Comparison of ENCODE assay signal across 8 cellular contexts in the genomic region with DNA sequence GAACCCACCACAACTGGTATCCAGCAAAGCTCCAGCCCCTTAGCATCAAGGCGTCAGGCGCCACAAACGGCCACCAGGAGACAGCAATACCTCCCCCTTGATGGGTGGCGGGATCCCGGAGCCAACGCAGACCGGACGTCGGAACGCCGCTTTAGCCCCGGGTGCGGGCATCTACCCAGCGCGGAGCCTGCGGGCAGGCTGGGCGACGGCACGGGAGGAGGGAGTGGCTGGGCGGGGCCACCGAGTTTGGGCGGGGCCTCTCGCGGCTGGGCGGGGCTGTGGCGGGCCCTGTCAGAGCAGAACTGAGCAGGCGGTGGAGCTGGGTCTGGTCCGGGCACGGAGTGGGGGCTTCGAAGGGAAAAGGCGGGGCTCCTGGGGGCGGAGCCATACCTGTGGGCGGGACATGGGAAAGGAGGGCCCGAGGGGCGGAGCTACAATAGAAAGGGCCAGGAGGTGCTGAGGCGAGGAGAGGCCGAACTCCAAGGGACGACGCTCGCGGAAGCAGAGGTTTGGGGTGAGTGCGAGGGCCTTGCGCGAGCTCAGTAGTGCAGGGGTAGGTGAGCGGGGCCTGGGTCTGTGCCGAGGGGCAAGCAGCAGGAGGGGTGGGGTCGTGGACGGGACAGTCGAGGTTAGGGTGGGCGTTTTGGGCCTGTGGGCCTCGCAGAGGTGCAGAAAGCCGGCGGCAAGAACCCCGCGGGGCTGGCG. TPM values are rescaled to one million over a fixed set of nuclear protein-coding genes. Genes with fewer than 3 reads are reported as not detected.
DNase-seq lines count a peak whose midpoint lies in the region; ATAC-seq and TF ChIP-seq lines count a peak whose summit lies in the region.

No MANE protein-coding gene starts in this region.

- H3K9me3 ChIP-seq in HUES6 (ENCODE audit: control insufficient read depth, insufficient read depth, low read depth, low read length) = no peaks in the 10 kb centered on the region
- H3K9me3 ChIP-seq in OCI-LY7 (ENCODE audit: low read length) = no peaks in the 10 kb centered on the region
- no peaks in the 10 kb centered on the region for H3K9me3 ChIP-seq in esophagus muscularis mucosa
- no peaks in the 10 kb centered on the region for H3K9me3 ChIP-seq in muscle layer of colon (ENCODE audit: low read length)

- no peak for TF ChIP-seq POLR2A in esophagus muscularis mucosa (IDR thresholded peaks at IDR 0.05; ENCODE audit: low read depth)

- H3K27ac ChIP-seq in HUES6 (ENCODE audit: low read depth, low read length) = 0 out of 2 replicates have a peak overlapping the region, but pooled peaks have one; percentile 56
- peak overlapping the region; percentile 57 for H3K27ac ChIP-seq in OCI-LY7 (ENCODE audit: low read depth, low read length, poor library complexity, severe bottlenecking)
- peak overlapping the region; percentile 81 to 87 (median 84) for H3K27ac ChIP-seq in esophagus muscularis mucosa (replicated peaks in 1 of 4)
- peak overlapping the region; percentile 19 for H3K27ac ChIP-seq in muscle layer of colon (ENCODE audit: low read depth, low read length)

- H3K4me2 ChIP-seq in OCI-LY7 (ENCODE audit: low read length) = peak overlapping the region; percentile 91

- TF ChIP-seq CTCF in OCI-LY7 (conservative IDR thresholded peaks at IDR 0.05; ENCODE audit: low read length) (no peak), esophagus muscularis mucosa (IDR thresholded peaks at IDR 0.05) (peak in 1 of 3 experiments; percentile 21)

- TF ChIP-seq EP300 in esophagus muscularis mucosa (IDR thresholded peaks at IDR 0.05) = no peak

- ATAC-seq in GM21367 (IDR thresholded peaks at IDR 0.05; ENCODE audit: unreplicated experiment) = peak; percentile 55

- H3K27me3 ChIP-seq in HUES6 (ENCODE audit: control insufficient read depth, insufficient read depth, low read length) (peaks cover 41% of the 10 kb centered on the region), esophagus muscularis mucosa (no peaks in the 10 kb centered on the region), muscle layer of colon (ENCODE audit: control insufficient read depth in 1 of 2, insufficient read depth in 2 of 2, low read length in 2 of 2) (no peaks in the 10 kb centered on the region)

- H3K9ac ChIP-seq in HUES6 (ENCODE audit: low read length) (peak overlapping the region; percentile 71), muscle layer of colon (ENCODE audit: low read length) (no peak overlapping the region)

- no peaks in the 10 kb centered on the region for H3K79me2 ChIP-seq in OCI-LY7 (ENCODE audit: insufficient read depth, low read depth, low read length)

- H3K4me3 ChIP-seq in HUES6 (ENCODE audit: low read depth, low read length) (peak overlapping the region; percentile 93), OCI-LY7 (ENCODE audit: low read depth, low read length, poor library complexity, severe bottlenecking) (peak overlapping the region; percentile 75), esophagus muscularis mucosa (peak overlapping the region; percentile 81 to 93 (median 88)), muscle layer of colon (ENCODE audit: low read depth in 1 of 2, low read length in 2 of 2) (peak overlapping the region; percentile 49 to 53)

- POLR2A ChIA-PET in OCI-LY7 (lab: Charles Lee) = interaction anchor here (0.6 to 1.8 kb wide), 7 partner anchors 10 to 310 kb away, joined by 3 to 10 read pairs (median 4); a partner anchor contains a TSS

- peak overlapping the region; percentile 47; the same call in 1 of the 2 replicates for H2AFZ ChIP-seq in OCI-LY7 (ENCODE audit: low read length)

- peaks cover 5% of the 10 kb centered on the region; the same call in 1 of the 2 replicates for H3K4me1 ChIP-seq in HUES6 (ENCODE audit: control insufficient read depth, insufficient read depth, low read length)
- peaks cover 46% of the 10 kb centered on the region for H3K4me1 ChIP-seq in OCI-LY7 (ENCODE audit: insufficient read depth, low read length, poor library complexity, severe bottlenecking)
- peaks cover 14 to 28% (median 26%) of the 10 kb centered on the region in 4 donors for H3K4me1 ChIP-seq in esophagus muscularis mucosa
- H3K4me1 ChIP-seq in muscle layer of colon (ENCODE audit: insufficient read depth, low read length) = peaks cover 15% of the 10 kb centered on the region

- intact Hi-C loops in OCI-LY7 (cut with micrococcal nuclease; ENCODE audit: unreplicated experiment) (loop anchor here (2.0 kb wide), 2 partner anchors 172 to 224 kb away; a partner anchor contains a TSS), esophagus muscularis mucosa (cut with DNase I) (no loop called here)

- no TSS peak for BruUV-seq in OCI-LY7 (replicated peaks; lab: Mats Ljungman, UMichigan)

- WGBS in esophagus muscularis mucosa = 2% methylated on average over 29 of the region's 56 CpGs

- no peaks in the 10 kb centered on the region for H4K20me1 ChIP-seq in OCI-LY7 (ENCODE audit: insufficient read depth, low read length)

- CTCF ChIA-PET in OCI-LY7 (lab: Charles Lee; ENCODE audit: unreplicated experiment) = interaction anchor here (0.6 kb wide), 1 partner anchor 15 kb away, joined by 5 read pairs; no protein-coding TSS in a partner anchor

- no peaks in the 10 kb centered on the region for H3K9me2 ChIP-seq in OCI-LY7 (ENCODE audit: insufficient read depth, low read length)

- no peaks in the 10 kb centered on the region for H3K36me3 ChIP-seq in HUES6 (ENCODE audit: control insufficient read depth, insufficient read depth, low read length)
- no peaks in the 10 kb centered on the region for H3K36me3 ChIP-seq in OCI-LY7 (ENCODE audit: insufficient read depth, low read length)
- H3K36me3 ChIP-seq in esophagus muscularis mucosa = no peaks in the 10 kb centered on the region
- no peaks in the 10 kb centered on the region for H3K36me3 ChIP-seq in muscle layer of colon (ENCODE audit: insufficient read depth, low read length)

- DNase-seq in COLO829 (ENCODE audit: low spot score) = peak; percentile 99
- peak; percentile 96 for DNase-seq in OCI-LY7 (ENCODE audit: low spot score)
- peak; percentile 91 to 93 for DNase-seq in activated T-cell treated with anti-CD3 and anti-CD28 coated beads, Interleukin-2, amount 50 U/mL, for 48 hours
- DNase-seq in esophagus muscularis mucosa (ENCODE audit: extremely low spot score) = peak; percentile 97
- DNase-seq in stimulated activated CD8-positive, alpha-beta memory T cell treated with anti-CD3 and anti-CD28 coated beads, Interleukin-4, amount 100 ng/mL, for 4 hours (ENCODE audit: low read depth in 2 of 2, low spot score in 1 of 2) = peak; percentile 70 to 73

RNA-seq across cellular contexts. Expression of a gene that starts 40.2 kb away (rescaled TPM):
- 17.2 and 21.1 TPM in 2 replicates for total RNA-seq in OCI-LY7 (2014; rRNA removed; shearing (Covaris generic))
- total RNA-seq in OCI-LY7 (2022) = 16.1 and 23.2 TPM in 2 replicates
- 10 to 100 TPM in 3 of 4 donors, 1 to 10 TPM in 1; 8.9 to 17.9 (median 12.2) TPM for total RNA-seq in esophagus muscularis mucosa

Comparison
In these comparisons a context has a peak if more than half of its experiments do, and no peak if none do; other contexts are left out.
1. Peak in every context shown above with its lines: DNase-seq, ATAC-seq, H3K4me3 ChIP-seq and H3K27ac ChIP-seq.
2. H3K27ac ChIP-seq: peak in every context shown above with its lines; median percentile 84 in esophagus muscularis mucosa; 57 in OCI-LY7; 56 in HUES6; 19 in muscle layer of colon.